31 cellular contexts compared by ENCODE assay signal in the genomic region with DNA sequence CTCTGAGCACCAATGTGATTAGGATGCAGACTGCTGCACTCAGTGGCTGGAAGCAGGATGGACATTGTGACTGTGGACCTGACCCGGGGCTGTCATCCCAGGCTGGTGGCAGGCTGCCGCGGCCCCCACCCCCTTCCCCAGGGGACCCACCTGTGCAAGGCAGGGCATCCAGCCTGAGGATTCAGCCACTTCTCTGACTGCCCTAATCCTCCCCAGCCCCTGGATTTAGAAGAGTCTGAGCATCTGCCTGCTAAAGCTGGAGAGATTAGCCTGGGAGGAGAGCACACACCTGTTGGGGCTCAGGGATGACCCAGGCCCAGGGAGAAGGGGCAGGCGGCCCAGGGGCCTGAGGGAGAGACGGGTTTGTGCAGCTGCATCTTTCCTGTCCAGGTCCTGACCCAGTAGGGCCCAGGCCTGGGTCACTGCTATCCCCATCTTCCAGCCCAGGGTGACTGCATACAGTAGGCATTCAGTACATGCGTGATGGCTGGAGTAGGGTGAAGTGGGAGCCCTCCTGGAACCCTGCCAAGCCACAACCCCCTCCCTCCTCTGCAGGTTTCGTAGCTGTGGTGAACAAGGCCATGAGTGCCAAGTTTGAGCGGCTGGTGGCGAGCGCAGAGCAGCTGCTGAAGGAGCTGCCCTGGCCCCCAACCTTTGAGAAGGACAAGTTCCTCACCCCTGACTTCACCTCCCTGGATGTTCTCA. TPM values are rescaled to one million over a fixed set of nuclear protein-coding genes. Genes with fewer than 3 reads are reported as not detected.
DNase-seq lines count a peak whose midpoint lies in the region; TF ChIP-seq lines count a peak whose summit lies in the region.
"Had no signal": no experiment of that assay in that cellular context is flagged by ENCODE, and none has a peak within 500 bp of the region (broad histone marks: within the 10 kb centered on the region; RNA-seq: fewer than 3 reads in every experiment).

No MANE protein-coding gene starts in this region.

- no peaks in the 10 kb centered on the region for H3K9me2 ChIP-seq in Karpas-422 (replicated peaks; ENCODE audit: insufficient read depth, low read length)

- H3K27ac Mint-ChIP-seq in endothelial cell (ENCODE audit: unreplicated experiment), result no peak overlapping the region
- H3K27ac Mint-ChIP-seq: activated CD4-positive, alpha-beta T cell treated with anti-CD3 and anti-CD28 coated beads for 36 hours; activated CD8-positive, alpha-beta T cell treated with anti-CD3 and anti-CD28 coated beads, Interleukin-2, amount 10 ng/mL, durations not matched to agents 7 days and 5 days; activated naive CD8-positive, alpha-beta T cell treated with anti-CD3 and anti-CD28 coated beads for 36 hours had no signal

- H3K36me3 ChIP-seq in BLaER1, result peaks cover 100% of the 10 kb centered on the region
- H3K36me3 ChIP-seq in WERI-Rb-1, result peaks cover 72% of the 10 kb centered on the region
- H3K36me3 ChIP-seq in Karpas-422 (ENCODE audit: insufficient read depth, low read length), result no peaks in the 10 kb centered on the region

- no peaks in the 10 kb centered on the region for H3K79me2 ChIP-seq in Karpas-422 (ENCODE audit: low read length)

- H3K4me1 ChIP-seq in BLaER1 (0 out of 2 replicates have a peak, but pooled peaks cover 8% of the 10 kb centered on the region), Karpas-422 (ENCODE audit: low read length) (no peaks in the 10 kb centered on the region)
- H3K4me1 ChIP-seq: psoas muscle, sigmoid colon, thyroid gland, vagina had no signal

- H3K27ac ChIP-seq in BLaER1 (no peak overlapping the region), WERI-Rb-1 (peak overlapping the region; percentile 84), Karpas-422 (ENCODE audit: low read length) (no peak overlapping the region)
- H3K27ac ChIP-seq: psoas muscle, sigmoid colon, thyroid gland, vagina had no signal

- H2AFZ ChIP-seq in Karpas-422 (ENCODE audit: low read length), result no peak overlapping the region

- DNase-seq in DMS79 treated with DMSO at 0.1 percent for 48 hours (lab: John Stamatoyannopoulos, UW) (peak; percentile 33), WERI-Rb-1 (peak; percentile 92), endothelial cell (ENCODE audit: low spot score) (no peak), AML-193 (lab: John Stamatoyannopoulos, UW) (no peak), NCI-H146 (lab: John Stamatoyannopoulos, UW) (no peak), epidermal melanocyte (ENCODE audit: insufficient read length, low spot score) (no peak), Karpas-422 (no peak)
- DNase-seq: activated CD4-positive, alpha-beta T cell treated with anti-CD3 and anti-CD28 coated beads for 36 hours; activated CD8-positive, alpha-beta T cell treated with anti-CD3 and anti-CD28 coated beads, Interleukin-2, amount 10 ng/mL, durations not matched to agents 7 days and 5 days; activated naive CD8-positive, alpha-beta T cell treated with anti-CD3 and anti-CD28 coated beads for 36 hours; aorta; caudate nucleus; DMS53; effector memory CD8-positive, alpha-beta T cell; foreskin fibroblast; GDM1; head of caudate nucleus; IMR-90; midbrain; naive B cell; NCI-H1930; NCI-H2227 treated with DMSO at 0.1 percent for 48 hours; NCI-H69; SHP77 treated with DMSO at 0.1 percent for 48 hours; sigmoid colon; stimulated activated CD4-positive, alpha-beta T cell treated with anti-CD3 and anti-CD28 coated beads, Interleukin-4, amount 100 ng/mL, for 1 hour; thyroid gland had no signal

- H3K27me3 ChIP-seq in BLaER1 (no peaks in the 10 kb centered on the region), WERI-Rb-1 (ENCODE audit: insufficient read depth, low read depth, severe bottlenecking) (no peaks in the 10 kb centered on the region), Karpas-422 (ENCODE audit: low read length) (no peaks in the 10 kb centered on the region)
- H3K27me3 ChIP-seq: Peyer's patch, sigmoid colon, thyroid gland, vagina had no signal

- H3K9me3 Mint-ChIP-seq in endothelial cell (ENCODE audit: unreplicated experiment), result no peaks in the 10 kb centered on the region
- H3K9me3 Mint-ChIP-seq: activated naive CD8-positive, alpha-beta T cell treated with anti-CD3 and anti-CD28 coated beads for 36 hours; effector memory CD8-positive, alpha-beta T cell; naive B cell had no signal

- peaks cover 4% of the 10 kb centered on the region for H3K27me3 Mint-ChIP-seq in endothelial cell (ENCODE audit: unreplicated experiment)
- H3K27me3 Mint-ChIP-seq: activated CD4-positive, alpha-beta T cell treated with anti-CD3 and anti-CD28 coated beads for 36 hours; activated naive CD8-positive, alpha-beta T cell treated with anti-CD3 and anti-CD28 coated beads for 36 hours; effector memory CD8-positive, alpha-beta T cell; naive B cell had no signal

- peaks cover 3% of the 10 kb centered on the region for H3K4me1 Mint-ChIP-seq in endothelial cell (ENCODE audit: unreplicated experiment)
- H3K4me1 Mint-ChIP-seq: activated CD4-positive, alpha-beta T cell treated with anti-CD3 and anti-CD28 coated beads for 36 hours; activated naive CD8-positive, alpha-beta T cell treated with anti-CD3 and anti-CD28 coated beads for 36 hours; naive B cell had no signal

- H3K9ac ChIP-seq in BLaER1 (0 out of 2 replicates have a peak overlapping the region, but pooled peaks have one; percentile 24), Karpas-422 (ENCODE audit: low read length) (no peak overlapping the region)

- H3K9me3 ChIP-seq in BLaER1 (no peaks in the 10 kb centered on the region), WERI-Rb-1 (ENCODE audit: severe bottlenecking) (no peaks in the 10 kb centered on the region), Karpas-422 (ENCODE audit: low read length) (no peaks in the 10 kb centered on the region)
- H3K9me3 ChIP-seq: Peyer's patch, psoas muscle, sigmoid colon, thyroid gland, vagina had no signal

- TF ChIP-seq CTCF in WERI-Rb-1 (IDR thresholded peaks at IDR 0.05; ENCODE audit: low read depth, low read length) (no peak), endothelial cell (IDR thresholded peaks at IDR 0.05; ENCODE audit: unreplicated experiment) (no peak)

- peaks cover 9% of the 10 kb centered on the region for H3K36me3 Mint-ChIP-seq in endothelial cell (ENCODE audit: low read depth, unreplicated experiment)

- H3K4me2 ChIP-seq in BLaER1 (no peak overlapping the region), Karpas-422 (ENCODE audit: low read depth, low read length, poor library complexity, severe bottlenecking) (no peak overlapping the region)

- H3K4me3 ChIP-seq in BLaER1 (no peak overlapping the region), WERI-Rb-1 (ENCODE audit: low read depth, low read length) (no peak overlapping the region), Karpas-422 (ENCODE audit: low read length) (no peak overlapping the region)
- H3K4me3 ChIP-seq: Peyer's patch, psoas muscle, sigmoid colon, thyroid gland, vagina had no signal

- H4K20me1 ChIP-seq in BLaER1, result peaks cover 5% of the 10 kb centered on the region; the same call in 1 of the 2 replicates
- no peaks in the 10 kb centered on the region for H4K20me1 ChIP-seq in Karpas-422 (ENCODE audit: insufficient read depth, low read depth, low read length)

- H3K4me3 Mint-ChIP-seq in endothelial cell (ENCODE audit: unreplicated experiment), result peak overlapping the region; percentile 5
- H3K4me3 Mint-ChIP-seq: activated CD4-positive, alpha-beta T cell treated with anti-CD3 and anti-CD28 coated beads for 36 hours; activated CD8-positive, alpha-beta T cell treated with anti-CD3 and anti-CD28 coated beads, Interleukin-2, amount 10 ng/mL, durations not matched to agents 7 days and 5 days; activated naive CD8-positive, alpha-beta T cell treated with anti-CD3 and anti-CD28 coated beads for 36 hours; effector memory CD8-positive, alpha-beta T cell; naive B cell had no signal

RNA-seq across cellular contexts. Expression of a gene that starts 12.1 kb away (rescaled TPM):
- total RNA-seq in endothelial cell (ENCODE audit: unreplicated experiment), result 41.3 TPM
- 77.9 and 91.5 TPM in 2 replicates for total RNA-seq in Karpas-422 (2014; rRNA removed; shearing (Covaris generic); ENCODE audit: low replicate concordance)

RNA-seq across cellular contexts. Expression of a gene that starts 18.1 kb away (rescaled TPM):
- 35.8 TPM for total RNA-seq in endothelial cell (ENCODE audit: unreplicated experiment)
- 9.1 and 37.3 TPM in 2 replicates for total RNA-seq in Karpas-422 (2014; rRNA removed; shearing (Covaris generic); ENCODE audit: low replicate concordance)

RNA-seq across cellular contexts. Expression of a gene that starts 25.6 kb away (rescaled TPM):
- 2.0 TPM for total RNA-seq in endothelial cell (ENCODE audit: unreplicated experiment)
- 5.6 and 6.7 TPM in 2 replicates for total RNA-seq in Karpas-422 (2014; rRNA removed; shearing (Covaris generic); ENCODE audit: low replicate concordance)

RNA-seq across cellular contexts. Expression of a gene that starts 53.5 kb away (rescaled TPM):
- 10.3 TPM for total RNA-seq in endothelial cell (ENCODE audit: unreplicated experiment)
- 22.2 and 35.0 TPM in 2 replicates for total RNA-seq in Karpas-422 (2014; rRNA removed; shearing (Covaris generic); ENCODE audit: low replicate concordance)

RNA-seq across cellular contexts. Expression of a gene that starts 53.7 kb away (rescaled TPM):
- 73.0 TPM for total RNA-seq in endothelial cell (ENCODE audit: unreplicated experiment)
- 69.6 and 80.4 TPM in 2 replicates for total RNA-seq in Karpas-422 (2014; rRNA removed; shearing (Covaris generic); ENCODE audit: low replicate concordance)

Comparison
In these comparisons a context has a peak if more than half of its experiments do, and no peak if none do; other contexts are left out.
1. DNase-seq: peak in DMS79 treated with DMSO at 0.1 percent for 48 hours (single experiment) and WERI-Rb-1 (single experiment); none in endothelial cell (single experiment), AML-193 (0 of 2), NCI-H146 (single experiment), epidermal melanocyte (single experiment) and Karpas-422 (single experiment).